9 cellular contexts compared by ENCODE assay signal in genomic region chr11:75816561-75817239, GRCh38. TPM values are rescaled to one million over a fixed set of nuclear protein-coding genes. Genes with fewer than 3 reads are reported as not detected.
DNase-seq lines count a peak whose midpoint lies in the region; ATAC-seq and TF ChIP-seq lines count a peak whose summit lies in the region.
"Had no signal": no experiment of that assay in that cellular context is flagged by ENCODE, and none has a peak within 500 bp of the region (broad histone marks: within the 10 kb centered on the region; RNA-seq: fewer than 3 reads in every experiment).

No MANE protein-coding gene starts in this region.

- peaks cover 0 to 26% (median 9%) of the 10 kb centered on the region in 4 donors for H3K4me1 ChIP-seq in Peyer's patch
- H3K4me1 ChIP-seq in thoracic aorta (ENCODE audit: control insufficient read depth in 1 of 2, low read depth in 2 of 2), result peaks cover 14 to 33% of the 10 kb centered on the region in 2 donors

- peak; percentile 29 for DNase-seq in NCI-H748 (lab: John Stamatoyannopoulos, UW; ENCODE audit: unreplicated experiment)
- no peak for DNase-seq in NCI-H748 treated with DMSO at 0.1 percent for 48 hours (lab: John Stamatoyannopoulos, UW)
- DNase-seq in Peyer's patch, result no peak
- DNase-seq in glomerular visceral epithelial cell (ENCODE audit: extremely low spot score), result peak; percentile 13
- no peak for DNase-seq in thoracic aorta (ENCODE audit: low spot score)
- no peak for DNase-seq in cortex of kidney (lab: John Stamatoyannopoulos, UW)
- no peak for DNase-seq in activated CD8-positive, alpha-beta memory T cell treated with anti-CD3 and anti-CD28 coated beads, Interleukin-2, amount 50 U/mL, for 48 hours
- DNase-seq: left colon had no signal

- H3K27me3 ChIP-seq in Peyer's patch (no peaks in the 10 kb centered on the region), thoracic aorta (replicated peaks; ENCODE audit: insufficient read depth) (no peaks in the 10 kb centered on the region)

- TF ChIP-seq CTCF in Peyer's patch (IDR thresholded peaks at IDR 0.05) (no peak), thoracic aorta (IDR thresholded peaks at IDR 0.05) (no peak)

- no peaks in the 10 kb centered on the region for H3K36me3 ChIP-seq in Peyer's patch
- no peaks in the 10 kb centered on the region for H3K36me3 ChIP-seq in thoracic aorta

- H3K4me3 ChIP-seq in Peyer's patch, result peak overlapping the region; percentile 86 to 98 (median 96)
- H3K4me3 ChIP-seq in thoracic aorta, result peak overlapping the region; percentile 97

- H3K9me3 ChIP-seq in Peyer's patch, result no peaks in the 10 kb centered on the region
- H3K9me3 ChIP-seq in thoracic aorta, result no peaks in the 10 kb centered on the region

- no peak for TF ChIP-seq POLR2A in Peyer's patch (IDR thresholded peaks at IDR 0.05)

- H3K27ac ChIP-seq in Peyer's patch (peak overlapping the region in 1 of 4 donors; percentile 99), thoracic aorta (no peak overlapping the region)

- no peak for ATAC-seq in thoracic aorta (ENCODE audit: insufficient number of reproducible peaks, low FRiP score, low read depth)
- ATAC-seq in GM18907 (IDR thresholded peaks at IDR 0.05; ENCODE audit: unreplicated experiment), result no peak
- ATAC-seq: left colon had no signal

RNA-seq across cellular contexts. Expression of gene UVRAG, which starts 1.7 kb away (rescaled TPM):
- total RNA-seq in Peyer's patch (10 to 100 TPM; 13.8 to 64.4 (median 22.1) TPM), thoracic aorta (10 to 100 TPM; 20.4 to 27.7 TPM)

RNA-seq across cellular contexts. Expression of gene DGAT2, which starts 48.1 kb away (rescaled TPM):
- total RNA-seq in Peyer's patch, result 1 to 10 TPM; 2.4 to 7.7 (median 4.5) TPM
- total RNA-seq in thoracic aorta, result 1 to 10 TPM; 2.3 to 3.4 TPM

Comparison
In these comparisons a context has a peak if more than half of its experiments do, and no peak if none do; other contexts are left out.
1. DNase-seq: peak in NCI-H748 (single experiment) and glomerular visceral epithelial cell (single experiment); none in NCI-H748 treated with DMSO at 0.1 percent for 48 hours (single experiment), Peyer's patch (0 of 3), thoracic aorta (single experiment), cortex of kidney (single experiment) and activated CD8-positive, alpha-beta memory T cell treated with anti-CD3 and anti-CD28 coated beads, Interleukin-2, amount 50 U/mL, for 48 hours (single experiment).